24 cellular contexts compared by ENCODE assay signal in genomic region chr15:74270155-74270554, GRCh38. TPM values are rescaled to one million over a fixed set of nuclear protein-coding genes. Genes with fewer than 3 reads are reported as not detected.
"Had no signal": no experiment of that assay in that cellular context is flagged by ENCODE, and none has a peak within 500 bp of the region (broad histone marks: within the 10 kb centered on the region; RNA-seq: fewer than 3 reads in every experiment).

No MANE protein-coding gene starts in this region.

- H3K4me2 ChIP-seq: PC-9 had no signal

- H3K9me3 ChIP-seq: SJCRH30 had no signal

- ATAC-seq: Right ventricle myocardium inferior, SK-N-SH treated with all-trans-retinoic acid at 6 μM for 48 hours had no signal

- H3K27ac ChIP-seq: PC-9, RWPE1, SJCRH30, SK-N-MC had no signal

- H3K36me3 ChIP-seq: SJCRH30 had no signal

- H2AFZ ChIP-seq: PC-9 had no signal

- H3K4me3 ChIP-seq: PC-9, SJCRH30, SK-N-MC had no signal

- DNase-seq: Karpas-422, MM.1S, MV-4-11, NCI-H1092, NCI-H1436 treated with DMSO at 0.1 percent for 48 hours, NCI-H1694 treated with DMSO at 0.1 percent for 48 hours, NCI-H187 treated with DMSO at 0.1 percent for 48 hours, NCI-H2029, NCI-H2227 treated with DMSO at 0.1 percent for 48 hours, NCI-H446, NCI-H524 treated with DMSO at 0.1 percent for 48 hours, NCI-H526 treated with DMSO at 0.1 percent for 48 hours, PC-9, SIG-M5, SJCRH30 had no signal

- H3K4me1 ChIP-seq: SJCRH30 had no signal

- H3K27me3 ChIP-seq: SJCRH30 had no signal

RNA-seq across cellular contexts. Expression of gene CCDC33, which starts 34.0 kb away (rescaled TPM):
- total RNA-seq: LHCN-M2, MCF 10A, NCI-H460, OCI-LY7, Right ventricle myocardium inferior, SK-MEL-5 had no signal
